27 cellular contexts compared by ENCODE assay signal in the genomic region with DNA sequence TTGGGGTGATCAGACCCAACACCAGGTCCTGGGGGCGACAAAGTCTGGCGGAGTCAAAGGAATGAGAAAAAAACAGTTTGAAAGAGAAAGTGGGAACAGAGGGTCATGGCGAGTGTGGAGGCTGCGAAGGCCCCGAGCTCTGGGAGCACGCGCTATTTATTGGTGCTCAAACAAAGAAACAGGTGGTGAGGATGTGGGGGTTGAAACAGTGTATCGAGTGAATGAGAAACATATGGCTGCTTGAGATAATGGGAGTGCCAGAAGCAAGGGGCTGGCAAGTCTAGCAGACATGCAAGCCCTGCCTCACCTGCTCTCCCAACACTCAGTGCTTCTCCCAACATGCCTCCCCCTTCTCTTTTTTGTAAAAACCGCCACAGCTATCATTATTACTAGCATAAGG. TPM values are rescaled to one million over a fixed set of nuclear protein-coding genes. Genes with fewer than 3 reads are reported as not detected.
DNase-seq lines count a peak whose midpoint lies in the region; ATAC-seq, FAIRE-seq and TF ChIP-seq lines count a peak whose summit lies in the region.
"Had no signal": no experiment of that assay in that cellular context is flagged by ENCODE, and none has a peak within 500 bp of the region (broad histone marks: within the 10 kb centered on the region; RNA-seq: fewer than 3 reads in every experiment).

No MANE protein-coding gene starts in this region.

- H4K20me1 ChIP-seq in K562 (replicated peaks; ENCODE audit: control insufficient read depth, insufficient read depth, low read length): no peaks in the 10 kb centered on the region

- 22% methylated on average over 9 of the region's 9 CpGs for WGBS in K562 (ENCODE audit: insufficient coverage, low coverage, missing lambda C conversion rate)

- H3K79me2 ChIP-seq in K562 (ENCODE audit: control insufficient read depth, insufficient read depth, low read length): no peaks in the 10 kb centered on the region

- BruUV-seq in K562 (replicated peaks; lab: Mats Ljungman, UMichigan): no TSS peak

- no peak for TF ChIP-seq EP300 in K562 (IDR thresholded peaks at IDR 0.05; ENCODE audit: low read length)

- intact Hi-C loops in K562 (cut with micrococcal nuclease): no loop called here
- intact Hi-C loops in gastrocnemius medialis (cut with DNase I; ENCODE audit: low total_unique reads): no loop called here

- no peak overlapping the region for H3K4me2 ChIP-seq in K562 (ENCODE audit: insufficient read depth, low read length)
- H3K4me2 ChIP-seq: PC-9 had no signal

- CTCF ChIA-PET in K562 (lab: Yijun Ruan, JAX; ENCODE audit: low intra/inter-chr PET ratio): no interaction called here

- H3K36me3 ChIP-seq in BE2C (no peaks in the 10 kb centered on the region), K562 (ENCODE audit: control insufficient read depth, insufficient read depth, low read length) (no peaks in the 10 kb centered on the region), gastrocnemius medialis (no peaks in the 10 kb centered on the region)
- H3K36me3 ChIP-seq: heart left ventricle, neutrophil, stomach, upper lobe of left lung had no signal

- no peak for TF ChIP-seq CTCF in BE2C (IDR thresholded peaks at IDR 0.05; ENCODE audit: low read depth, low read length)
- no peak for TF ChIP-seq CTCF in K562 (IDR thresholded peaks at IDR 0.05 in 2 of 3, conservative IDR thresholded peaks at IDR 0.05 in 1 of 3; ENCODE audit: insufficient read depth in 2 of 3, low read depth in 1 of 3, low read length in 3 of 3)
- TF ChIP-seq CTCF in gastrocnemius medialis (IDR thresholded peaks at IDR 0.05 in 4 of 5, conservative IDR thresholded peaks at IDR 0.05 in 1 of 5): no peak

- H3K4me1 ChIP-seq in BE2C (peaks cover 6% of the 10 kb centered on the region), K562 (replicated peaks in 1 of 2; ENCODE audit: control insufficient read depth in 2 of 2, insufficient read depth in 2 of 2, low read length in 2 of 2) (peaks cover 15 to 19% of the 10 kb centered on the region in 2 experiments; a peak in 4 of 5 replicates), gastrocnemius medialis (peaks cover 0 to 6% of the 10 kb centered on the region in 2 donors)
- H3K4me1 ChIP-seq: upper lobe of left lung had no signal

- TF ChIP-seq POLR2A in K562 (conservative IDR thresholded peaks at IDR 0.05) (no peak), gastrocnemius medialis (IDR thresholded peaks at IDR 0.05) (no peak)

- TF ChIP-seq RAD21 in K562 (CRISPR knock-in tag; conservative IDR thresholded peaks at IDR 0.05 in 1 of 2, IDR thresholded peaks at IDR 0.05 in 1 of 2): no peak

- H3K27me3 ChIP-seq in BE2C: no peaks in the 10 kb centered on the region
- H3K27me3 ChIP-seq in K562 (ENCODE audit: control insufficient read depth in 2 of 2, insufficient read depth in 2 of 2, low read length in 2 of 2): no peaks in the 10 kb centered on the region
- no peaks in the 10 kb centered on the region for H3K27me3 ChIP-seq in gastrocnemius medialis
- H3K27me3 ChIP-seq: dorsolateral prefrontal cortex, stomach, upper lobe of left lung had no signal

- no peaks in the 10 kb centered on the region for H3K9me1 ChIP-seq in K562 (ENCODE audit: control insufficient read depth, insufficient read depth, low read length)

- in situ Hi-C loops in K562 (cut with MboI) (no loop called here), gastrocnemius medialis (cut with MboI; ENCODE audit: low sequenced_read_pairs in 4 of 4) (no loop called here)

- peak; percentile 19 for FAIRE-seq in K562 (lab: Jason Lieb, UNC)
- FAIRE-seq: GM12878, HTR-8/SVneo had no signal

- H3K27ac ChIP-seq in K562 (ENCODE audit: extremely low read depth, low read depth, low read length) (no peak overlapping the region), gastrocnemius medialis (no peak overlapping the region)
- H3K27ac ChIP-seq: dorsolateral prefrontal cortex, heart left ventricle, neutrophil, PC-9, psoas muscle, stomach, upper lobe of left lung had no signal

- H3K9ac ChIP-seq in K562 (ENCODE audit: insufficient read depth in 1 of 2, low read depth in 2 of 2, low read length in 2 of 2): no peak overlapping the region

- H3K9me3 ChIP-seq in BE2C (no peaks in the 10 kb centered on the region), K562 (replicated peaks; ENCODE audit: control insufficient read depth, insufficient read depth, low read depth, low read length) (no peaks in the 10 kb centered on the region), gastrocnemius medialis (no peaks in the 10 kb centered on the region)
- H3K9me3 ChIP-seq: heart left ventricle, neutrophil, psoas muscle, stomach, upper lobe of left lung had no signal

- POLR2A ChIA-PET in K562 (lab: Yijun Ruan, JAX): interaction anchor here (0.6 to 2.1 kb wide), 2 partner anchors 9 to 324 kb away, joined by 3 to 5 read pairs; no protein-coding TSS in a partner anchor

- no peak overlapping the region for H3K4me3 ChIP-seq in BE2C (ENCODE audit: low read depth, low read length)
- no peak overlapping the region for H3K4me3 ChIP-seq in K562
- no peak overlapping the region for H3K4me3 ChIP-seq in gastrocnemius medialis
- H3K4me3 ChIP-seq: dorsolateral prefrontal cortex, GM12878, heart left ventricle, PC-9, psoas muscle, stomach, upper lobe of left lung had no signal

- DNase-seq in BE2C: peak; percentile 27
- peak; percentile 22 for DNase-seq in NCI-H1092 (lab: John Stamatoyannopoulos, UW)
- peak; percentile 98 for DNase-seq in NCI-H2171 treated with DMSO at 0.1 percent for 48 hours (lab: John Stamatoyannopoulos, UW)
- DNase-seq in K562 (ENCODE audit: extremely low read depth in 1 of 4, low spot score in 3 of 4): peak in 3 of 4 experiments; percentile 50 to 62 (median 59)
- no peak for DNase-seq in NCI-H2107 treated with DMSO at 0.1 percent for 48 hours (lab: John Stamatoyannopoulos, UW; ENCODE audit: unreplicated experiment)
- no peak for DNase-seq in SKM-1 treated with dmso at 0.1 percent for 144 hours (lab: John Stamatoyannopoulos, UW; ENCODE audit: unreplicated experiment)
- DNase-seq in gastrocnemius medialis: no peak
- DNase-seq: activated CD8-positive, alpha-beta T cell treated with anti-CD3 and anti-CD28 coated beads, Interleukin-2, amount 10 ng/mL, durations not matched to agents 7 days and 5 days; activated effector memory CD4-positive, alpha-beta T cell treated with anti-CD3 and anti-CD28 coated beads, Interleukin-2, amount 50 U/mL, for 16 hours; activated naive CD8-positive, alpha-beta T cell treated with anti-CD3 and anti-CD28 coated beads, Interleukin-2, amount 10 ng/mL, durations not matched to agents 7 days and 5 days; activated T-cell treated with anti-CD3 and anti-CD28 coated beads for 4 hours; DMS79 treated with DMSO at 0.1 percent for 48 hours; heart left ventricle; mesendoderm; NK-92 treated with Interleukin-12 subunit alpha and Interleukin-12 subunit beta, amount 100 ng/mL, for 24 hours; PC-9; psoas muscle; Right ventricle myocardium superior; stimulated activated CD8-positive, alpha-beta memory T cell treated with anti-CD3 and anti-CD28 coated beads, Interleukin-4, amount 100 ng/mL, for 48 hours; stomach; upper lobe of left lung had no signal

- ATAC-seq in K562: no peak; the same call in 2 of the 3 replicates
- ATAC-seq in GM18873 (IDR thresholded peaks at IDR 0.05; ENCODE audit: low FRiP score, unreplicated experiment): no peak
- ATAC-seq in gastrocnemius medialis: no peak
- ATAC-seq: activated CD8-positive, alpha-beta T cell treated with anti-CD3 and anti-CD28 coated beads, Interleukin-2, amount 10 ng/mL, durations not matched to agents 7 days and 5 days; GM12878; heart left ventricle; left lobe of liver; psoas muscle had no signal

- peak overlapping the region; percentile 63 for H2AFZ ChIP-seq in K562 (ENCODE audit: low read depth, low read length)
- H2AFZ ChIP-seq: PC-9 had no signal

RNA-seq across cellular contexts. Expression of gene DUSP18, which starts 7.8 kb away (rescaled TPM):
- 2.7 TPM for polyA plus RNA-seq in BE2C (2012; ENCODE audit: insufficient read depth, insufficient read length, low read depth)
- total RNA-seq in K562 (2011; cell fraction: chromatin; rRNA removed; ENCODE audit: low replicate concordance): 6.0 and 6.8 TPM in 2 replicates
- 5.1 and 6.8 TPM in 2 replicates for total RNA-seq in K562 (2011; cell fraction: nucleolus; rRNA removed)
- total RNA-seq in K562 (2011; cell fraction: nucleoplasm; rRNA removed): 4.5 and 6.7 TPM in 2 replicates
- total RNA-seq in K562 (2014; rRNA removed) (1.00 and 2.4 TPM in 2 replicates), K562 (2014; rRNA removed; fragmentation: Illumina TruSeq; extraction: Trizol) (1.3 and 1.5 TPM in 2 replicates), K562 (2015; rRNA removed; fragmentation: Illumina TruSeq; extraction: Trizol) (1.5 and 1.7 TPM in 2 replicates), K562 (2021) (2.0 and 2.6 TPM in 2 replicates), gastrocnemius medialis (1 to 10 TPM in 3 of 4 donors, under 1 TPM in 1; 0.82 to 4.3 (median 2.0) TPM)
- polyA plus RNA-seq in K562 (2011; rRNA removed) (3.7 and 4.4 TPM in 2 replicates), K562 (2014; fragmentation: Illumina TruSeq; extraction: Trizol) (1.7 and 2.0 TPM in 2 replicates), K562 (2014; fragmentation: Nextera tagmentation; extraction: Ambion mirVana) (1 to 10 TPM; 1.1 to 1.3 TPM), K562 (2014; rRNA removed) (1.2 and 3.1 TPM in 2 replicates)
- 6.9 and 8.2 TPM in 2 replicates for polyA plus RNA-seq in K562 (2011; cell fraction: cytosol; rRNA removed)
- polyA plus RNA-seq in K562 (2011; cell fraction: nucleus; rRNA removed): 3.4 and 3.8 TPM in 2 replicates
- 1.6 and 2.5 TPM in 2 replicates for polyA plus RNA-seq in K562 (2012)
- 3.0 and 4.3 TPM in 2 replicates for polyA minus RNA-seq in K562 (2011; rRNA and poly(A)+ RNA removed)
- polyA minus RNA-seq in K562 (2011; cell fraction: cytosol; rRNA and poly(A)+ RNA removed): 1.4 and 3.4 TPM in 2 replicates
- polyA minus RNA-seq in K562 (2011; cell fraction: nucleus; rRNA and poly(A)+ RNA removed): 2.0 and 3.2 TPM in 2 replicates

RNA-seq across cellular contexts. Expression of gene OSBP2, which starts 19.2 kb away (rescaled TPM):
- polyA plus RNA-seq in BE2C (2012; ENCODE audit: insufficient read depth, insufficient read length, low read depth): 5.1 TPM
- total RNA-seq in K562 (2011; cell fraction: chromatin; rRNA removed; ENCODE audit: low replicate concordance): 38.2 and 49.5 TPM in 2 replicates
- total RNA-seq in K562 (2011; cell fraction: nucleolus; rRNA removed): 22.2 and 25.8 TPM in 2 replicates
- 24.9 and 29.2 TPM in 2 replicates for total RNA-seq in K562 (2011; cell fraction: nucleoplasm; rRNA removed)
- 24.1 and 27.4 TPM in 2 replicates for total RNA-seq in K562 (2014; rRNA removed)
- total RNA-seq in K562 (2014; rRNA removed; fragmentation: Illumina TruSeq; extraction: Trizol): 9.8 and 11.4 TPM in 2 replicates
- 13.5 and 14.5 TPM in 2 replicates for total RNA-seq in K562 (2015; rRNA removed; fragmentation: Illumina TruSeq; extraction: Trizol)
- total RNA-seq in K562 (2021): 28.8 and 31.3 TPM in 2 replicates
- 18.5 and 29.5 TPM in 2 replicates for polyA plus RNA-seq in K562 (2011; rRNA removed)
- polyA plus RNA-seq in K562 (2011; cell fraction: cytosol; rRNA removed): 15.5 and 43.5 TPM in 2 replicates
- 18.5 and 38.5 TPM in 2 replicates for polyA plus RNA-seq in K562 (2011; cell fraction: nucleus; rRNA removed)
- 11.3 and 15.6 TPM in 2 replicates for polyA plus RNA-seq in K562 (2012)
- polyA plus RNA-seq in K562 (2014; fragmentation: Illumina TruSeq; extraction: Trizol): 23.3 and 26.0 TPM in 2 replicates
- polyA plus RNA-seq in K562 (2014; fragmentation: Nextera tagmentation; extraction: Ambion mirVana): under 1 TPM; 0.52 to 0.55 TPM
- polyA plus RNA-seq in K562 (2014; rRNA removed): 21.6 and 23.4 TPM in 2 replicates
- 16.4 and 28.3 TPM in 2 replicates for polyA minus RNA-seq in K562 (2011; rRNA and poly(A)+ RNA removed)
- polyA minus RNA-seq in K562 (2011; cell fraction: cytosol; rRNA and poly(A)+ RNA removed): 9.6 and 23.8 TPM in 2 replicates
- polyA minus RNA-seq in K562 (2011; cell fraction: nucleus; rRNA and poly(A)+ RNA removed): 14.6 and 17.6 TPM in 2 replicates
- 1 to 10 TPM; 2.8 to 4.3 (median 3.0) TPM for total RNA-seq in gastrocnemius medialis

RNA-seq across cellular contexts. Expression of gene SLC35E4, which starts 39.9 kb away (rescaled TPM):
- polyA plus RNA-seq in BE2C (2012; ENCODE audit: insufficient read depth, insufficient read length, low read depth): 9.2 TPM
- total RNA-seq in K562 (2011; cell fraction: chromatin; rRNA removed; ENCODE audit: low replicate concordance): 1.3 and 3.7 TPM in 2 replicates
- 2.9 and 4.3 TPM in 2 replicates for total RNA-seq in K562 (2011; cell fraction: nucleolus; rRNA removed)
- 2.7 TPM in 2 replicates for total RNA-seq in K562 (2011; cell fraction: nucleoplasm; rRNA removed)
- 1.6 and 2.3 TPM in 2 replicates for total RNA-seq in K562 (2014; rRNA removed)
- total RNA-seq in K562 (2014; rRNA removed; fragmentation: Illumina TruSeq; extraction: Trizol): 0.32 and 0.36 TPM in 2 replicates
- total RNA-seq in K562 (2015; rRNA removed; fragmentation: Illumina TruSeq; extraction: Trizol): 0.83 and 1.0 TPM in 2 replicates
- 1.6 and 1.7 TPM in 2 replicates for total RNA-seq in K562 (2021)
- 0.79 and 0.88 TPM in 2 replicates for polyA plus RNA-seq in K562 (2011; rRNA removed)
- 0.86 and 3.2 TPM in 2 replicates for polyA plus RNA-seq in K562 (2011; cell fraction: cytosol; rRNA removed)
- 0.44 and 0.95 TPM in 2 replicates for polyA plus RNA-seq in K562 (2011; cell fraction: nucleus; rRNA removed)
- polyA plus RNA-seq in K562 (2012): 1.1 and 1.5 TPM in 2 replicates
- 0.54 and 0.58 TPM in 2 replicates for polyA plus RNA-seq in K562 (2014; fragmentation: Illumina TruSeq; extraction: Trizol)
- under 1 TPM in 1 of 2 experiments, not detected in 1; 0.06 TPM for polyA plus RNA-seq in K562 (2014; fragmentation: Nextera tagmentation; extraction: Ambion mirVana)
- 1.1 TPM in 2 replicates for polyA plus RNA-seq in K562 (2014; rRNA removed)
- 0.36 and 0.46 TPM in 2 replicates for polyA minus RNA-seq in K562 (2011; rRNA and poly(A)+ RNA removed)
- 0.91 and 1.5 TPM in 2 replicates for polyA minus RNA-seq in K562 (2011; cell fraction: cytosol; rRNA and poly(A)+ RNA removed)
- 1.1 and 1.3 TPM in 2 replicates for polyA minus RNA-seq in K562 (2011; cell fraction: nucleus; rRNA and poly(A)+ RNA removed)
- 10 to 100 TPM in 2 of 4 donors, 1 to 10 TPM in 2; 8.5 to 19.3 (median 10.9) TPM for total RNA-seq in gastrocnemius medialis

Comparison
In these comparisons a context has a peak if more than half of its experiments do, and no peak if none do; other contexts are left out.
1. DNase-seq: peak in BE2C (single experiment), NCI-H1092 (single experiment), NCI-H2171 treated with DMSO at 0.1 percent for 48 hours (single experiment) and K562 (3 of 4); none in NCI-H2107 treated with DMSO at 0.1 percent for 48 hours (single experiment), SKM-1 treated with dmso at 0.1 percent for 144 hours (single experiment) and gastrocnemius medialis (0 of 2).